Comparison of ENCODE assay signal across 23 cellular contexts in the genomic region with DNA sequence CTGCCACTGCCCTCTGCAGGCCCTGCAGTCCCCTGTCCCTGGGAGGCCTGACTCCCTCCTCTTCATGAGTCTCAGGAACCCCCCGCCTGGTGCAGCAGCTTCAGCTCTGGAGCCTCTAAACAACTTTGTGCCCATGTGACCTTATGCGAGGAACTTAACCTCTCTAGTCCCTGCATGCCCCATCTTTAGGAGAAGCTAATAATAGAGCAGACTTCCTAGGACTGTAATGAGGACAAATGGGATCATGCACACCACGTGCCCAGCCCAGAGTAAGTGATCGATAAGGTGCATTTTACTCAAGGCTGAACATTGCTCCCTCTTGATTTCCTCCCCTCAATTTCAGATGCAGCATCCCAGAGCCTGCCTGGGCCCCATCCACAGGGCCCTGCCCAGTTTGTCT. TPM values are rescaled to one million over a fixed set of nuclear protein-coding genes. Genes with fewer than 3 reads are reported as not detected.
DNase-seq lines count a peak whose midpoint lies in the region; ATAC-seq, FAIRE-seq and TF ChIP-seq lines count a peak whose summit lies in the region.
"Had no signal": no experiment of that assay in that cellular context is flagged by ENCODE, and none has a peak within 500 bp of the region (broad histone marks: within the 10 kb centered on the region; RNA-seq: fewer than 3 reads in every experiment).

No MANE protein-coding gene starts in this region.

- dilution Hi-C loops in IMR-90 (cut with HindIII; ENCODE audit: low sequenced_read_pairs, unreplicated experiment): no loop called here

- CTCF ChIA-PET in IMR-90 (lab: Yijun Ruan, JAX) (no interaction called here), HepG2 (lab: Yijun Ruan, JAX; ENCODE audit: low intra/inter-chr PET ratio, low total read pairs) (no interaction called here)

- H3K4me3 ChIP-seq in IMR-90 (ENCODE audit: insufficient read depth, low read depth, low read length) (no peak overlapping the region), left ventricle myocardium inferior (no peak overlapping the region), HepG2 (replicated peaks in 1 of 3; ENCODE audit: insufficient read depth in 1 of 3, low read depth in 2 of 3, low read length in 3 of 3) (no peak overlapping the region)
- H3K4me3 ChIP-seq: GM23248, K562 had no signal

- H3K79me1 ChIP-seq in IMR-90 (ENCODE audit: low read depth in 1 of 2, low read length in 2 of 2): no peaks in the 10 kb centered on the region

- no peak for TF ChIP-seq RAD21 in IMR-90 (IDR thresholded peaks at IDR 0.05; ENCODE audit: low read length)
- TF ChIP-seq RAD21 in HepG2 (CRISPR knock-in tag; IDR thresholded peaks at IDR 0.05): no peak

- no peak overlapping the region for H4K8ac ChIP-seq in IMR-90 (ENCODE audit: low read depth in 2 of 2, low read length in 2 of 2)

- TF ChIP-seq POLR2A in IMR-90 (IDR thresholded peaks at IDR 0.05; ENCODE audit: low read depth, low read length): no peak
- TF ChIP-seq POLR2A in HepG2 (IDR thresholded peaks at IDR 0.05; ENCODE audit: insufficient read depth in 1 of 2, low read depth in 2 of 2, low read length in 2 of 2): no peak

- H3K4me1 ChIP-seq in IMR-90 (ENCODE audit: control insufficient read depth, insufficient read depth, low read length): no peaks in the 10 kb centered on the region
- H3K4me1 ChIP-seq in left ventricle myocardium inferior: peaks cover 32% of the 10 kb centered on the region
- H3K4me1 ChIP-seq in HepG2 (ENCODE audit: insufficient read depth, low read length): peaks cover 8% of the 10 kb centered on the region; the same call in 1 of the 2 replicates
- H3K4me1 ChIP-seq: BE2C, Caco-2 had no signal

- BruUV-seq in IMR-90 (replicated peaks; lab: Mats Ljungman, UMichigan): no TSS peak
- no TSS peak for BruUV-seq in HepG2 (replicated peaks; lab: Mats Ljungman, UMichigan)

- ATAC-seq in Right ventricle myocardium superior (ENCODE audit: poor library complexity) (peak; percentile 38), IMR-90 (ENCODE audit: low read depth) (no peak), HepG2 (peak; percentile 27), HG02763 (IDR thresholded peaks at IDR 0.05; ENCODE audit: unreplicated experiment) (no peak)
- ATAC-seq: K562 had no signal

- H2AK5ac ChIP-seq in IMR-90 (ENCODE audit: low read depth, low read length): no peak overlapping the region

- no peak overlapping the region for H3K4ac ChIP-seq in IMR-90 (ENCODE audit: low read depth, low read length)

- peak overlapping the region; percentile 32 for H2AFZ ChIP-seq in IMR-90 (replicated peaks; ENCODE audit: low read length, poor library complexity)
- H2AFZ ChIP-seq in HepG2 (ENCODE audit: low read length): no peak overlapping the region
- H2AFZ ChIP-seq: GM23248 had no signal

- no peak overlapping the region for H2BK15ac ChIP-seq in IMR-90 (ENCODE audit: low read depth, low read length)

- H3K9ac ChIP-seq in IMR-90 (ENCODE audit: low read depth, low read length): no peak overlapping the region
- H3K9ac ChIP-seq in HepG2 (ENCODE audit: insufficient read depth, low read depth, low read length): no peak overlapping the region
- H3K9ac ChIP-seq: GM23248 had no signal

- H3K79me2 ChIP-seq in HepG2 (ENCODE audit: insufficient read depth, low read length): no peaks in the 10 kb centered on the region

- H3K14ac ChIP-seq in IMR-90 (replicated peaks; ENCODE audit: low read depth, low read length): no peak overlapping the region

- H2BK5ac ChIP-seq in IMR-90 (ENCODE audit: low read depth, low read length, poor library complexity, severe bottlenecking): no peak overlapping the region

- no peaks in the 10 kb centered on the region for H3K9me1 ChIP-seq in IMR-90 (ENCODE audit: insufficient read depth, low read length)

- no peak overlapping the region for H4K91ac ChIP-seq in IMR-90 (ENCODE audit: insufficient read depth, low read depth, low read length)

- H3K27me3 ChIP-seq in IMR-90 (ENCODE audit: control insufficient read depth, insufficient read depth, low read length) (peaks cover 34% of the 10 kb centered on the region), left ventricle myocardium inferior (ENCODE audit: low read depth) (peaks cover 17% of the 10 kb centered on the region), HepG2 (ENCODE audit: control insufficient read depth in 1 of 2, insufficient read depth in 2 of 2, low read length in 2 of 2) (peaks cover 2 to 25% of the 10 kb centered on the region in 2 experiments; a peak in 3 of 5 replicates)
- H3K27me3 ChIP-seq: BE2C had no signal

- H4K5ac ChIP-seq in IMR-90 (ENCODE audit: low read depth, low read length): no peak overlapping the region

- intact Hi-C loops in Right ventricle myocardium superior (cut with DNase I) (no loop called here), cardiac septum (cut with DNase I) (no loop called here), IMR-90 (cut with micrococcal nuclease) (no loop called here), left ventricle myocardium inferior (cut with micrococcal nuclease) (no loop called here), HepG2 (cut with micrococcal nuclease; ENCODE audit: unreplicated experiment) (no loop called here)

- H3K56ac ChIP-seq in IMR-90 (ENCODE audit: extremely low read depth, insufficient read depth, low read length): no peak overlapping the region

- H3K27ac ChIP-seq in IMR-90 (ENCODE audit: insufficient read depth, low read length) (no peak overlapping the region), left ventricle myocardium inferior (replicated peaks) (peak overlapping the region; percentile 78), HepG2 (ENCODE audit: extremely low read length, insufficient read depth, low read length) (no peak overlapping the region)
- H3K27ac ChIP-seq: GM23248 had no signal

- H4K20me1 ChIP-seq in IMR-90 (ENCODE audit: insufficient read depth, low read length): peaks cover 4% of the 10 kb centered on the region; the same call in 1 of the 2 replicates
- no peaks in the 10 kb centered on the region for H4K20me1 ChIP-seq in HepG2 (ENCODE audit: insufficient read depth, low read length)

- POLR2A ChIA-PET in IMR-90 (lab: Charles Lee; ENCODE audit: unreplicated experiment): no interaction called here
- POLR2A ChIA-PET in HepG2 (lab: Yijun Ruan, JAX): no interaction called here

- TF ChIP-seq CTCF in IMR-90 (conservative IDR thresholded peaks at IDR 0.05; ENCODE audit: low read depth, low read length) (no peak), left ventricle myocardium inferior (IDR thresholded peaks at IDR 0.05; ENCODE audit: borderline replicate concordance) (no peak), HepG2 (CRISPR knock-in tag; IDR thresholded peaks at IDR 0.05) (no peak)

- H3K9me3 ChIP-seq in IMR-90 (ENCODE audit: control insufficient read depth, insufficient read depth, low read length) (no peaks in the 10 kb centered on the region), left ventricle myocardium inferior (replicated peaks) (no peaks in the 10 kb centered on the region), HepG2 (ENCODE audit: low read length) (no peaks in the 10 kb centered on the region)
- H3K9me3 ChIP-seq: BE2C, Caco-2 had no signal

- H3K4me2 ChIP-seq in IMR-90 (ENCODE audit: low read depth, low read length) (no peak overlapping the region), HepG2 (ENCODE audit: low read depth, low read length) (no peak overlapping the region)

- no peak overlapping the region for H2BK20ac ChIP-seq in IMR-90 (ENCODE audit: low read depth, low read length)

- H2AK9ac ChIP-seq in IMR-90 (replicated peaks; ENCODE audit: low read depth, low read length, poor library complexity): no peak overlapping the region

- in situ Hi-C loops in IMR-90 (cut with MboI; ENCODE audit: low sequenced_read_pairs) (no loop called here), HepG2 (cut with HindIII; ENCODE audit: extremely low pct_ligation_motif_present, low pct_unique_long_range_greater_than_20kb) (no loop called here)

- DNase-seq in Right ventricle myocardium superior (no peak), cardiac septum (ENCODE audit: low spot score) (no peak), IMR-90 (no peak), left ventricle myocardium inferior (no peak), HepG2 (ENCODE audit: low spot score) (no peak), NOMO-1 treated with dmso at 0.1 percent for 144 hours (lab: John Stamatoyannopoulos, UW; ENCODE audit: unreplicated experiment) (no peak)
- DNase-seq in activated T-cell treated with anti-CD3 and anti-CD28 coated beads, Interleukin-2, amount 50 U/mL, for 1 hour: no peak
- DNase-seq: BE2C; C1 segment of cervical spinal cord; Caco-2; CD4-positive, CD25-positive, alpha-beta regulatory T cell; GDM1; GM23248; HCEC 1CT; HFFc6 had no signal

- H3K36me3 ChIP-seq in IMR-90 (ENCODE audit: control insufficient read depth, insufficient read depth, low read length) (no peaks in the 10 kb centered on the region), left ventricle myocardium inferior (no peaks in the 10 kb centered on the region), HepG2 (replicated peaks in 1 of 2; ENCODE audit: control insufficient read depth in 1 of 2, insufficient read depth in 2 of 2, low read length in 2 of 2) (no peaks in the 10 kb centered on the region)
- H3K36me3 ChIP-seq: BE2C had no signal

- 0% methylated on average over 1 of the region's 4 CpGs; no CpG with 5 or more reads in 1 of the 2 experiments for WGBS in IMR-90 (ENCODE audit: extremely low coverage in 2 of 2, insufficient read length in 1 of 2), 2 experiments
- WGBS in HepG2 (ENCODE audit: low lambda C conversion rate): 18% methylated on average over 4 of the region's 4 CpGs

- H2BK120ac ChIP-seq in IMR-90 (ENCODE audit: low read depth, low read length): no peak overlapping the region

- H3K18ac ChIP-seq in IMR-90 (ENCODE audit: low read depth, low read length): no peak overlapping the region

- H3K23ac ChIP-seq in IMR-90 (ENCODE audit: low read depth, low read length): no peak overlapping the region

- TF ChIP-seq EP300 in HepG2 (IDR thresholded peaks at IDR 0.05; ENCODE audit: low read depth in 2 of 2, low read length in 2 of 2): no peak
- TF ChIP-seq EP300 in HepG2 (CRISPR knock-in tag; IDR thresholded peaks at IDR 0.05; ENCODE audit: borderline replicate concordance): no peak

- no peak for FAIRE-seq in HepG2 (lab: Jason Lieb, UNC)
- FAIRE-seq: D721Med, GM12892, GM18507, H54, K562 had no signal

RNA-seq across cellular contexts. Expression of gene KCNJ4, which starts 19.0 kb away (rescaled TPM):
- total RNA-seq in Right ventricle myocardium superior: 16.6 TPM
- total RNA-seq in cardiac septum: 67.8 TPM
- total RNA-seq in IMR-90 (2012; rRNA removed): not detected in 2 replicates
- not detected in 2 replicates for polyA plus RNA-seq in IMR-90 (2012; rRNA removed)
- polyA plus RNA-seq in IMR-90 (2012; cell fraction: cytosol; rRNA removed): 0.01 TPM in 1 of 2 replicates, not detected in the other
- not detected in 2 replicates for polyA plus RNA-seq in IMR-90 (2012; cell fraction: nucleus; rRNA removed; ENCODE audit: low replicate concordance)
- total RNA-seq in left ventricle myocardium inferior: 45.7 TPM
- total RNA-seq in HepG2 (2016; rRNA removed; fragmentation: Illumina TruSeq; extraction: Trizol): not detected in 2 replicates
- not detected in 2 replicates for total RNA-seq in HepG2 (2016; cell fraction: cytosol; rRNA removed; fragmentation: Illumina TruSeq; extraction: Trizol; ENCODE audit: low read depth)
- total RNA-seq in HepG2 (2016; cell fraction: insoluble cytoplasmic fraction; rRNA removed; fragmentation: Illumina TruSeq; extraction: Trizol): not detected in 2 replicates
- not detected in 2 replicates for total RNA-seq in HepG2 (2016; cell fraction: membrane; rRNA removed; fragmentation: Illumina TruSeq; extraction: Trizol)
- total RNA-seq in HepG2 (2016; cell fraction: nucleus; rRNA removed; fragmentation: Illumina TruSeq; extraction: Trizol): not detected in 2 replicates
- not detected in 2 replicates for polyA plus RNA-seq in HepG2 (2011; rRNA removed)
- polyA plus RNA-seq in HepG2 (2011; cell fraction: cytosol; rRNA removed): 0.03 TPM in 1 of 2 replicates, not detected in the other
- polyA plus RNA-seq in HepG2 (2011; cell fraction: nucleus; rRNA removed): not detected in 2 replicates
- not detected in 2 replicates for polyA plus RNA-seq in HepG2 (2012)
- polyA plus RNA-seq in HepG2 (2016; cell fraction: cytosol; fragmentation: Illumina TruSeq; extraction: Trizol; ENCODE audit: low read depth): not detected in 2 replicates
- not detected in 2 replicates for polyA plus RNA-seq in HepG2 (2016; cell fraction: insoluble cytoplasmic fraction; fragmentation: Illumina TruSeq; extraction: Trizol; ENCODE audit: low read depth)
- not detected in 2 replicates for polyA plus RNA-seq in HepG2 (2016; cell fraction: membrane; fragmentation: Illumina TruSeq; extraction: Trizol; ENCODE audit: low read depth)
- polyA plus RNA-seq in HepG2 (2016; cell fraction: nucleus; fragmentation: Illumina TruSeq; extraction: Trizol; ENCODE audit: insufficient read depth, low read depth): not detected in 2 replicates
- polyA minus RNA-seq in HepG2 (2011; rRNA and poly(A)+ RNA removed; ENCODE audit: low replicate concordance): not detected in 2 replicates
- polyA minus RNA-seq in HepG2 (2011; cell fraction: cytosol; rRNA and poly(A)+ RNA removed): not detected in 2 replicates
- not detected in 2 replicates for polyA minus RNA-seq in HepG2 (2011; cell fraction: nucleus; rRNA and poly(A)+ RNA removed)
- total RNA-seq: A172; CD4-positive, CD25-positive, alpha-beta regulatory T cell; GM23248; HFFc6; HT-29 had no signal
- polyA plus RNA-seq: CD4-positive, CD25-positive, alpha-beta regulatory T cell; GM23248 had no signal

RNA-seq across cellular contexts. Expression of gene KDELR3, which starts 31.9 kb away (rescaled TPM):
- 3.1 TPM for total RNA-seq in Right ventricle myocardium superior
- total RNA-seq in cardiac septum: 18.2 TPM
- total RNA-seq in IMR-90 (2012; rRNA removed): 192 and 224 TPM in 2 replicates
- polyA plus RNA-seq in IMR-90 (2012; rRNA removed): 120 and 129 TPM in 2 replicates
- 59.5 and 86.9 TPM in 2 replicates for polyA plus RNA-seq in IMR-90 (2012; cell fraction: cytosol; rRNA removed)
- 17.7 and 49.2 TPM in 2 replicates for polyA plus RNA-seq in IMR-90 (2012; cell fraction: nucleus; rRNA removed; ENCODE audit: low replicate concordance)
- total RNA-seq in left ventricle myocardium inferior: 6.0 TPM
- total RNA-seq in HepG2 (2016; rRNA removed; fragmentation: Illumina TruSeq; extraction: Trizol): 18.9 and 24.2 TPM in 2 replicates
- 15.4 and 17.8 TPM in 2 replicates for total RNA-seq in HepG2 (2016; cell fraction: cytosol; rRNA removed; fragmentation: Illumina TruSeq; extraction: Trizol; ENCODE audit: low read depth)
- 18.4 and 24.9 TPM in 2 replicates for total RNA-seq in HepG2 (2016; cell fraction: insoluble cytoplasmic fraction; rRNA removed; fragmentation: Illumina TruSeq; extraction: Trizol)
- total RNA-seq in HepG2 (2016; cell fraction: membrane; rRNA removed; fragmentation: Illumina TruSeq; extraction: Trizol): 25.0 and 25.7 TPM in 2 replicates
- 24.1 and 25.4 TPM in 2 replicates for total RNA-seq in HepG2 (2016; cell fraction: nucleus; rRNA removed; fragmentation: Illumina TruSeq; extraction: Trizol)
- 44.4 and 65.7 TPM in 2 replicates for polyA plus RNA-seq in HepG2 (2011; rRNA removed)
- 51.3 and 51.5 TPM in 2 replicates for polyA plus RNA-seq in HepG2 (2011; cell fraction: cytosol; rRNA removed)
- 13.4 and 13.6 TPM in 2 replicates for polyA plus RNA-seq in HepG2 (2011; cell fraction: nucleus; rRNA removed)
- polyA plus RNA-seq in HepG2 (2012): 25.3 and 25.4 TPM in 2 replicates
- polyA plus RNA-seq in HepG2 (2016; cell fraction: cytosol; fragmentation: Illumina TruSeq; extraction: Trizol; ENCODE audit: low read depth): 22.6 and 32.8 TPM in 2 replicates
- 25.8 and 26.8 TPM in 2 replicates for polyA plus RNA-seq in HepG2 (2016; cell fraction: insoluble cytoplasmic fraction; fragmentation: Illumina TruSeq; extraction: Trizol; ENCODE audit: low read depth)
- polyA plus RNA-seq in HepG2 (2016; cell fraction: membrane; fragmentation: Illumina TruSeq; extraction: Trizol; ENCODE audit: low read depth): 31.8 and 34.1 TPM in 2 replicates
- polyA plus RNA-seq in HepG2 (2016; cell fraction: nucleus; fragmentation: Illumina TruSeq; extraction: Trizol; ENCODE audit: insufficient read depth, low read depth): 38.2 and 40.9 TPM in 2 replicates
- polyA minus RNA-seq in HepG2 (2011; rRNA and poly(A)+ RNA removed; ENCODE audit: low replicate concordance): 11.9 and 47.4 TPM in 2 replicates
- polyA minus RNA-seq in HepG2 (2011; cell fraction: cytosol; rRNA and poly(A)+ RNA removed): 22.6 and 22.7 TPM in 2 replicates
- polyA minus RNA-seq in HepG2 (2011; cell fraction: nucleus; rRNA and poly(A)+ RNA removed): 6.4 and 12.8 TPM in 2 replicates
- total RNA-seq: CD4-positive, CD25-positive, alpha-beta regulatory T cell had no signal

Comparison
In these comparisons a context has a peak if more than half of its experiments do, and no peak if none do; other contexts are left out.
1. ATAC-seq: peak in Right ventricle myocardium superior (single experiment) and HepG2 (single experiment); none in IMR-90 (single experiment) and HG02763 (single experiment).
2. RNA of gene KCNJ4, which starts 19.0 kb away (total RNA-seq): 67.8 TPM in cardiac septum (single experiment), 45.7 TPM in left ventricle myocardium inferior (single experiment) and 16.6 TPM in Right ventricle myocardium superior (single experiment); not detected in IMR-90 and not detected in HepG2; every median in the first group is over 10 times any median in the second.